In genomic region chr3:12809435-12809834, GRCh38 we compare ENCODE assay signal across 8 cellular contexts. TPM values are rescaled to one million over a fixed set of nuclear protein-coding genes. Genes with fewer than 3 reads are reported as not detected.
DNase-seq lines count a peak whose midpoint lies in the region; ATAC-seq and TF ChIP-seq lines count a peak whose summit lies in the region.

No MANE protein-coding gene starts in this region.

- H3K27me3 ChIP-seq in BLaER1: no peaks in the 10 kb centered on the region
- no peaks in the 10 kb centered on the region for H3K27me3 ChIP-seq in PC-3 (ENCODE audit: low read length)
- no peaks in the 10 kb centered on the region for H3K27me3 ChIP-seq in endodermal cell (ENCODE audit: control insufficient read depth, insufficient read depth, low read length, poor library complexity, severe bottlenecking)
- H3K27me3 ChIP-seq in neuron (ENCODE audit: insufficient read depth, low read length): no peaks in the 10 kb centered on the region

- peaks cover 2% of the 10 kb centered on the region for H3K36me3 Mint-ChIP-seq in endodermal cell (ENCODE audit: low read depth)

- no peak for DNase-seq in PC-3
- peak; percentile 49 for DNase-seq in endodermal cell
- DNase-seq in NCI-H510A (lab: John Stamatoyannopoulos, UW): no peak

- H3K27me3 Mint-ChIP-seq in endodermal cell (ENCODE audit: insufficient read depth): peaks cover 10% of the 10 kb centered on the region

- no peaks in the 10 kb centered on the region for H4K20me1 ChIP-seq in BLaER1
- H4K20me1 ChIP-seq in PC-3 (ENCODE audit: low read length): no peaks in the 10 kb centered on the region

- no peaks in the 10 kb centered on the region for H3F3A ChIP-seq in PC-3 (ENCODE audit: low read length, unreplicated experiment)

- H3K9me3 ChIP-seq in BLaER1: no peaks in the 10 kb centered on the region
- H3K9me3 ChIP-seq in PC-3 (ENCODE audit: low read length): no peaks in the 10 kb centered on the region
- H3K9me3 ChIP-seq in endodermal cell (ENCODE audit: control insufficient read depth, low read length): no peaks in the 10 kb centered on the region
- no peaks in the 10 kb centered on the region for H3K9me3 ChIP-seq in neuron (ENCODE audit: low read length)

- no peak overlapping the region; the same call in 1 of the 2 replicates for H3K9ac ChIP-seq in BLaER1
- H3K9ac ChIP-seq in PC-3 (ENCODE audit: low read length): peak overlapping the region; percentile 36; the same call in 1 of the 2 replicates
- peak overlapping the region; percentile 22 for H3K9ac ChIP-seq in endodermal cell (ENCODE audit: extremely low read depth, low read length, poor library complexity, severe bottlenecking)

- no TSS peak for BruUV-seq in PC-3 (replicated peaks; lab: Mats Ljungman, UMichigan)

- intact Hi-C loops in PC-3 (cut with micrococcal nuclease): no loop called here

- 91 to 100% methylated on average over 4 to 5 of the region's 5 CpGs for WGBS in endodermal cell (ENCODE audit: insufficient coverage in 1 of 2, insufficient read length in 1 of 2), 2 experiments

- H3K9me3 Mint-ChIP-seq in endodermal cell: no peaks in the 10 kb centered on the region

- ATAC-seq in PC-3 (no peak), HG03565 (IDR thresholded peaks at IDR 0.05; ENCODE audit: unreplicated experiment) (no peak), HG02970 (IDR thresholded peaks at IDR 0.05; ENCODE audit: low FRiP score, unreplicated experiment) (no peak), HG03280 (IDR thresholded peaks at IDR 0.05; ENCODE audit: unreplicated experiment) (no peak)

- TF ChIP-seq CTCF in PC-3 (conservative IDR thresholded peaks at IDR 0.05; ENCODE audit: low read depth, low read length) (no peak), endodermal cell (conservative IDR thresholded peaks at IDR 0.05) (no peak)

- H2AFZ ChIP-seq in PC-3 (ENCODE audit: low read length) (peak overlapping the region; percentile 77), neuron (ENCODE audit: low read depth, low read length) (no peak overlapping the region)

- POLR2A ChIA-PET in PC-3 (lab: Charles Lee; ENCODE audit: unreplicated experiment): no interaction called here

- H3K36me3 ChIP-seq in BLaER1: peaks cover 9% of the 10 kb centered on the region; the same call in 1 of the 2 replicates
- no peaks in the 10 kb centered on the region for H3K36me3 ChIP-seq in PC-3 (ENCODE audit: low read depth, low read length)
- peaks cover 6% of the 10 kb centered on the region for H3K36me3 ChIP-seq in endodermal cell (ENCODE audit: control insufficient read depth, insufficient read depth, low read length)
- H3K36me3 ChIP-seq in neuron (ENCODE audit: insufficient read depth, low read length): no peaks in the 10 kb centered on the region

- H3K4me3 Mint-ChIP-seq in endodermal cell: peak overlapping the region; percentile 42

- H3K4me1 Mint-ChIP-seq in endodermal cell: peaks cover 7% of the 10 kb centered on the region

- no peaks in the 10 kb centered on the region for H3K9me2 ChIP-seq in PC-3 (replicated peaks; ENCODE audit: low read length)

- H3K27ac Mint-ChIP-seq in endodermal cell: no peak overlapping the region

- H3K79me2 ChIP-seq in PC-3 (ENCODE audit: low read length): no peaks in the 10 kb centered on the region

- H3K4me1 ChIP-seq in BLaER1: peaks cover 14% of the 10 kb centered on the region
- H3K4me1 ChIP-seq in PC-3 (ENCODE audit: insufficient read depth, low read length): peaks cover 5% of the 10 kb centered on the region; the same call in 1 of the 2 replicates
- no peaks in the 10 kb centered on the region for H3K4me1 ChIP-seq in endodermal cell (ENCODE audit: control insufficient read depth, insufficient read depth, low read length)
- H3K4me1 ChIP-seq in neuron (ENCODE audit: insufficient read depth, low read length): peaks cover 7% of the 10 kb centered on the region

- CTCF ChIA-PET in PC-3 (lab: Charles Lee): interaction anchor here (0.6 to 1.9 kb wide), 4 partner anchors 21 to 104 kb away, joined by 3 to 10 read pairs (median 6); no protein-coding TSS in a partner anchor

- H3K27ac ChIP-seq in BLaER1 (no peak overlapping the region), PC-3 (ENCODE audit: low read length) (no peak overlapping the region), endodermal cell (ENCODE audit: low read depth, low read length) (no peak overlapping the region)

- H3K4me2 ChIP-seq in BLaER1 (peak overlapping the region; percentile 78), PC-3 (ENCODE audit: low read length) (peak overlapping the region; percentile 78)

- H3K4me3 ChIP-seq in BLaER1 (no peak overlapping the region; the same call in 1 of the 2 replicates), PC-3 (ENCODE audit: low read length) (peak overlapping the region; percentile 70), endodermal cell (ENCODE audit: low read length) (peak overlapping the region; percentile 74), neuron (ENCODE audit: low read length) (peak overlapping the region; percentile 47)

RNA-seq across cellular contexts. Expression of gene CAND2, which starts 13.0 kb away (rescaled TPM):
- total RNA-seq in PC-3 (2014; rRNA removed): 2.4 and 4.8 TPM in 2 replicates
- total RNA-seq in endodermal cell: 10 to 100 TPM in 1 of 2 donors, 1 to 10 TPM in 1; 7.8 to 15.0 TPM
- polyA plus RNA-seq in endodermal cell (2013, experiment 1 of 2): 12.4 TPM
- 10.1 TPM for polyA plus RNA-seq in endodermal cell (2013, experiment 2 of 2)

RNA-seq across cellular contexts. Expression of gene RPL32, which starts 31.9 kb away (rescaled TPM):
- total RNA-seq in PC-3 (2014; rRNA removed) (2,037 and 2,663 TPM in 2 replicates), endodermal cell (1,000 to 10,000 TPM; 1,362 to 1,580 TPM)
- polyA plus RNA-seq in endodermal cell (2013, experiment 1 of 2): 2,723 TPM
- 2,594 TPM for polyA plus RNA-seq in endodermal cell (2013, experiment 2 of 2)

RNA-seq across cellular contexts. Expression of gene TMEM40, which starts 50.4 kb away (rescaled TPM):
- total RNA-seq in PC-3 (2014; rRNA removed) (7.5 and 10.4 TPM in 2 replicates), endodermal cell (not detected)
- polyA plus RNA-seq in endodermal cell (2013, experiment 1 of 2): not detected
- polyA plus RNA-seq in endodermal cell (2013, experiment 2 of 2): not detected
